ENCODE assay signal across 12 cellular contexts in the genomic region with DNA sequence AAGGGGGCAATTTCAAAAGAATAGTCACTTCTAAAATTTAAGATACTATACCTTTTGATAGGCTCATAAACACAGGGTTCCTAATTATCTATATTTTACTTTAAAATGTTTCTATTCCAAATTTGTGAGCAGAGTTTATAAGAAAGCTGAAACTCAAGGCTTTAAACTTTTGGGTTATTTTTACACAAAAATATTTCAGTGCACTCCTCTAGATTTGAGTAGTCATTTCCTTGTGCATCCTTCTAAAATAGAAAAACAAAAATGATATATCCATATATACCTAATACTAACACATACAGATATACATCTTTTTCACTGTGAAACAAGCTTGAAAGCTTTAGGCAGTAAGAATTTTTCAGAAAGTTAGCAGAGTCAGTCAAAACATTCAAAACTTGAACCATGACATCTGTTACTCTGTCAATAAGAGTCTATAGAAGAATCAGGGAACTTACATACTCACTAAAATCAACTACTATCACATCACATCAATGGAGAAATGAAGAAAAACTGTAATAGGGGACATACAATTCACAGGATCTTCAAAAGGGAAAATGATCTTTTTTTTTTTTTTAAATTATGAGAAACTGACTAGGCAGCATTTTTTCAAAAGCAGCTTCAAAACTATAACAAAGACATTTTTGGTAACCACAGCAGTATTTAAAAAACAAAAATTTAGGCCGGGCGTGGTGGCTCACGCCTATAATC. TPM values are rescaled to one million over a fixed set of nuclear protein-coding genes. Genes with fewer than 3 reads are reported as not detected.
DNase-seq lines count a peak whose midpoint lies in the region; ATAC-seq, FAIRE-seq and TF ChIP-seq lines count a peak whose summit lies in the region.
"Had no signal": no experiment of that assay in that cellular context is flagged by ENCODE, and none has a peak within 500 bp of the region (broad histone marks: within the 10 kb centered on the region; RNA-seq: fewer than 3 reads in every experiment).

No MANE protein-coding gene starts in this region.

- in situ Hi-C loops in HepG2 (cut with HindIII; ENCODE audit: extremely low pct_ligation_motif_present, low pct_unique_long_range_greater_than_20kb) = no loop called here

- H3K9ac ChIP-seq in HepG2 (ENCODE audit: insufficient read depth, low read depth, low read length) = no peak overlapping the region

- peak overlapping the region; percentile 85 for H3K27ac Mint-ChIP-seq in CD4-positive, alpha-beta T cell
- H3K27ac Mint-ChIP-seq in activated naive CD8-positive, alpha-beta T cell = peak overlapping the region; percentile 76
- no peak overlapping the region for H3K27ac Mint-ChIP-seq in nephron progenitor cell
- H3K27ac Mint-ChIP-seq: HFFc6 had no signal

- H3K27me3 ChIP-seq in CD4-positive, alpha-beta T cell (ENCODE audit: control insufficient read depth, insufficient read depth, low read length) = no peaks in the 10 kb centered on the region
- H3K27me3 ChIP-seq in small intestine (ENCODE audit: control insufficient read depth in 2 of 2, insufficient read depth in 2 of 2, low read length in 2 of 2) (no peaks in the 10 kb centered on the region), HepG2 (ENCODE audit: control insufficient read depth in 1 of 2, insufficient read depth in 2 of 2, low read length in 2 of 2) (no peaks in the 10 kb centered on the region)

- no peak overlapping the region for H2AFZ ChIP-seq in HepG2 (ENCODE audit: low read length)

- no peak for TF ChIP-seq RAD21 in HepG2 (CRISPR knock-in tag; IDR thresholded peaks at IDR 0.05)

- POLR2A ChIA-PET in CD4-positive, alpha-beta T cell (lab: Charles Lee) = interaction anchor here (1.2 to 1.5 kb wide), 2 partner anchors 16 to 22 kb away, joined by 3 to 5 read pairs; no protein-coding TSS in a partner anchor
- POLR2A ChIA-PET in HepG2 (lab: Yijun Ruan, JAX) = no interaction called here

- peak overlapping the region; percentile 49 for H3K27ac ChIP-seq in CD4-positive, alpha-beta T cell (ENCODE audit: low read depth, low read length)
- peak overlapping the region in 1 of 2 donors; percentile 4 for H3K27ac ChIP-seq in small intestine (ENCODE audit: low read depth in 1 of 2, low read length in 1 of 2)
- H3K27ac ChIP-seq in HepG2 (ENCODE audit: extremely low read length, insufficient read depth, low read length) = no peak overlapping the region

- peaks cover 4% of the 10 kb centered on the region for H3K27me3 Mint-ChIP-seq in CD4-positive, alpha-beta T cell
- no peaks in the 10 kb centered on the region for H3K27me3 Mint-ChIP-seq in activated naive CD8-positive, alpha-beta T cell
- H3K27me3 Mint-ChIP-seq in nephron progenitor cell (ENCODE audit: low read depth, poor library complexity) = peaks cover 4% of the 10 kb centered on the region

- CTCF ChIA-PET in CD4-positive, alpha-beta T cell (lab: Charles Lee) = interaction anchor here (1.2 to 2.5 kb wide), 2 partner anchors 8 to 11 kb away, joined by 3 to 11 read pairs; no protein-coding TSS in a partner anchor
- CTCF ChIA-PET in HepG2 (lab: Yijun Ruan, JAX; ENCODE audit: low intra/inter-chr PET ratio, low total read pairs) = no interaction called here

- peaks cover 67% of the 10 kb centered on the region for H3K4me1 Mint-ChIP-seq in CD4-positive, alpha-beta T cell (ENCODE audit: low read depth)
- peaks cover 61% of the 10 kb centered on the region for H3K4me1 Mint-ChIP-seq in activated naive CD8-positive, alpha-beta T cell (ENCODE audit: low read depth)
- H3K4me1 Mint-ChIP-seq in nephron progenitor cell = peaks cover 75% of the 10 kb centered on the region

- no peaks in the 10 kb centered on the region for H3K9me3 ChIP-seq in CD4-positive, alpha-beta T cell (ENCODE audit: control insufficient read depth, low read length)
- no peaks in the 10 kb centered on the region for H3K9me3 ChIP-seq in small intestine (ENCODE audit: control insufficient read depth, low read depth)
- no peaks in the 10 kb centered on the region for H3K9me3 ChIP-seq in HepG2 (ENCODE audit: low read length)

- peaks cover 30% of the 10 kb centered on the region for H4K20me1 ChIP-seq in HepG2 (ENCODE audit: insufficient read depth, low read length)

- H3K36me3 ChIP-seq in small intestine (ENCODE audit: control insufficient read depth in 2 of 2, insufficient read depth in 2 of 2, low read length in 2 of 2) = no peaks in the 10 kb centered on the region
- no peaks in the 10 kb centered on the region for H3K36me3 ChIP-seq in HepG2 (replicated peaks in 1 of 2; ENCODE audit: control insufficient read depth in 1 of 2, insufficient read depth in 2 of 2, low read length in 2 of 2)

- H3K4me1 ChIP-seq in small intestine (ENCODE audit: control insufficient read depth in 2 of 2, insufficient read depth in 1 of 2, low read depth in 1 of 2, low read length in 1 of 2) (no peaks in the 10 kb centered on the region), HepG2 (ENCODE audit: insufficient read depth, low read length) (peaks cover 41% of the 10 kb centered on the region)

- ATAC-seq in CD4-positive, alpha-beta T cell (ENCODE audit: poor library complexity) = no peak
- ATAC-seq in HG03354 (IDR thresholded peaks at IDR 0.05; ENCODE audit: poor library complexity, severe bottlenecking, unreplicated experiment) (no peak), HepG2 (no peak)

- no peak overlapping the region; the same call in 1 of the 2 replicates for H3K4me2 ChIP-seq in HepG2 (ENCODE audit: low read depth, low read length)

- H3K36me3 Mint-ChIP-seq in CD4-positive, alpha-beta T cell (ENCODE audit: low read depth) = peaks cover 19% of the 10 kb centered on the region
- H3K36me3 Mint-ChIP-seq in activated naive CD8-positive, alpha-beta T cell = no peaks in the 10 kb centered on the region
- H3K36me3 Mint-ChIP-seq in nephron progenitor cell (ENCODE audit: low read depth) = peaks cover 5% of the 10 kb centered on the region

- H3K4me3 Mint-ChIP-seq in CD4-positive, alpha-beta T cell = peak overlapping the region; percentile 65
- peak overlapping the region; percentile 53 for H3K4me3 Mint-ChIP-seq in activated naive CD8-positive, alpha-beta T cell
- peak overlapping the region; percentile 33 for H3K4me3 Mint-ChIP-seq in nephron progenitor cell
- H3K4me3 Mint-ChIP-seq: HFFc6 had no signal

- FAIRE-seq in H54 (lab: Jason Lieb, UNC) (peak; percentile 45), small intestine (lab: Jason Lieb, UNC) (no peak), HepG2 (lab: Jason Lieb, UNC) (no peak)

- intact Hi-C loops in CD4-positive, alpha-beta T cell (cut with DNase I, micrococcal nuclease) = loop anchor here in 1 of 2 experiments (10.0 kb wide), 2 partner anchors 579 to 1309 kb away; a partner anchor contains a TSS
- intact Hi-C loops in HepG2 (cut with micrococcal nuclease; ENCODE audit: unreplicated experiment) = no loop called here

- WGBS in small intestine, 3 donors = 52 to 80% (median 74%) methylated on average over 3 of the region's 3 CpGs
- 96% methylated on average over 3 of the region's 3 CpGs for WGBS in HepG2 (ENCODE audit: low lambda C conversion rate)

- H3K79me2 ChIP-seq in HepG2 (ENCODE audit: insufficient read depth, low read length) = peaks cover 62% of the 10 kb centered on the region

- TF ChIP-seq CTCF in CD4-positive, alpha-beta T cell (IDR thresholded peaks at IDR 0.05) = no peak
- TF ChIP-seq CTCF in nephron progenitor cell (IDR thresholded peaks at IDR 0.05) (no peak), HepG2 (CRISPR knock-in tag; IDR thresholded peaks at IDR 0.05) (no peak)

- TF ChIP-seq EP300 in HepG2 (IDR thresholded peaks at IDR 0.05; ENCODE audit: low read depth in 2 of 2, low read length in 2 of 2) (no peak), HepG2 (CRISPR knock-in tag; IDR thresholded peaks at IDR 0.05; ENCODE audit: borderline replicate concordance) (no peak)

- H3K4me3 ChIP-seq in small intestine (ENCODE audit: low read depth in 1 of 2, low read length in 2 of 2) (no peak overlapping the region), HepG2 (replicated peaks in 1 of 3; ENCODE audit: insufficient read depth in 1 of 3, low read depth in 2 of 3, low read length in 3 of 3) (no peak overlapping the region)

- no TSS peak for BruUV-seq in HepG2 (replicated peaks; lab: Mats Ljungman, UMichigan)

- TF ChIP-seq POLR2A in H54 (IDR thresholded peaks at IDR 0.05; ENCODE audit: low read depth, low read length) = no peak
- TF ChIP-seq POLR2A in HepG2 (IDR thresholded peaks at IDR 0.05; ENCODE audit: insufficient read depth in 1 of 2, low read depth in 2 of 2, low read length in 2 of 2) = no peak

- no peaks in the 10 kb centered on the region for H3K9me3 Mint-ChIP-seq in CD4-positive, alpha-beta T cell
- H3K9me3 Mint-ChIP-seq in activated naive CD8-positive, alpha-beta T cell (ENCODE audit: low read depth) = no peaks in the 10 kb centered on the region
- H3K9me3 Mint-ChIP-seq in nephron progenitor cell = no peaks in the 10 kb centered on the region
- H3K9me3 Mint-ChIP-seq: HFFc6 had no signal

- peak in 1 of 10 experiments; percentile 6 for DNase-seq in CD4-positive, alpha-beta T cell
- DNase-seq in H54 (ENCODE audit: insufficient read length, low spot score) (no peak), nephron progenitor cell (no peak), small intestine (no peak), HepG2 (ENCODE audit: low spot score) (no peak)
- DNase-seq: aorta, HFFc6, hippocampal formation, NCI-H226, SHP77 treated with DMSO at 0.1 percent for 48 hours had no signal

RNA-seq across cellular contexts. Expression of a gene that starts 5.1 kb away (rescaled TPM):
- total RNA-seq in CD4-positive, alpha-beta T cell = 10 to 100 TPM; 59.5 to 66.2 TPM
- polyA plus RNA-seq in small intestine (10 to 100 TPM in 1 of 3 donors, 1 to 10 TPM in 2; 4.9 to 10.5 (median 4.9) TPM), HepG2 (2011; rRNA removed) (30.6 and 34.6 TPM in 2 replicates)
- 4.1 and 5.6 TPM in 2 replicates for total RNA-seq in HepG2 (2016; rRNA removed; fragmentation: Illumina TruSeq; extraction: Trizol)
- 8.0 and 10.4 TPM in 2 replicates for total RNA-seq in HepG2 (2016; cell fraction: cytosol; rRNA removed; fragmentation: Illumina TruSeq; extraction: Trizol; ENCODE audit: low read depth)
- total RNA-seq in HepG2 (2016; cell fraction: insoluble cytoplasmic fraction; rRNA removed; fragmentation: Illumina TruSeq; extraction: Trizol) = 3.6 and 4.1 TPM in 2 replicates
- total RNA-seq in HepG2 (2016; cell fraction: membrane; rRNA removed; fragmentation: Illumina TruSeq; extraction: Trizol) = 5.6 and 5.7 TPM in 2 replicates
- 7.8 and 14.3 TPM in 2 replicates for total RNA-seq in HepG2 (2016; cell fraction: nucleus; rRNA removed; fragmentation: Illumina TruSeq; extraction: Trizol)
- 11.4 and 12.7 TPM in 2 replicates for polyA plus RNA-seq in HepG2 (2011; cell fraction: cytosol; rRNA removed)
- 69.2 and 75.3 TPM in 2 replicates for polyA plus RNA-seq in HepG2 (2011; cell fraction: nucleus; rRNA removed)
- 19.1 and 20.7 TPM in 2 replicates for polyA plus RNA-seq in HepG2 (2012)
- 1.9 and 2.3 TPM in 2 replicates for polyA plus RNA-seq in HepG2 (2016; cell fraction: cytosol; fragmentation: Illumina TruSeq; extraction: Trizol; ENCODE audit: low read depth)
- polyA plus RNA-seq in HepG2 (2016; cell fraction: insoluble cytoplasmic fraction; fragmentation: Illumina TruSeq; extraction: Trizol; ENCODE audit: low read depth) = 6.3 and 7.9 TPM in 2 replicates
- polyA plus RNA-seq in HepG2 (2016; cell fraction: membrane; fragmentation: Illumina TruSeq; extraction: Trizol; ENCODE audit: low read depth) = 5.0 and 6.3 TPM in 2 replicates
- polyA plus RNA-seq in HepG2 (2016; cell fraction: nucleus; fragmentation: Illumina TruSeq; extraction: Trizol; ENCODE audit: insufficient read depth, low read depth) = 17.7 and 22.1 TPM in 2 replicates
- polyA minus RNA-seq in HepG2 (2011; rRNA and poly(A)+ RNA removed; ENCODE audit: low replicate concordance) = 14.6 and 18.0 TPM in 2 replicates
- 12.4 and 12.7 TPM in 2 replicates for polyA minus RNA-seq in HepG2 (2011; cell fraction: cytosol; rRNA and poly(A)+ RNA removed)
- 42.5 and 54.2 TPM in 2 replicates for polyA minus RNA-seq in HepG2 (2011; cell fraction: nucleus; rRNA and poly(A)+ RNA removed)
